In genomic region chr4:83174844-83175414, GRCh38 we compare ENCODE assay signal across 14 cellular contexts.
A peak's percentile ranks its signal among the peaks of the same experiment; 100 is the strongest.
DNase-seq lines count a peak whose midpoint lies in the region; ATAC-seq and TF ChIP-seq lines count a peak whose summit lies in the region.
"Had no signal": no experiment of that assay in that cellular context is flagged by ENCODE, and none has a peak within 500 bp of the region (broad histone marks: within the 10 kb centered on the region; RNA-seq: fewer than 3 reads in every experiment).

No MANE protein-coding gene starts in this region.

- no peak overlapping the region for H3K9ac ChIP-seq in endodermal cell (ENCODE audit: extremely low read depth, low read length, poor library complexity, severe bottlenecking)

- H3K4me3 ChIP-seq in OCI-LY7 (ENCODE audit: low read depth, low read length, poor library complexity, severe bottlenecking): no peak overlapping the region
- H3K4me3 ChIP-seq in endodermal cell (ENCODE audit: low read length): no peak overlapping the region
- H3K4me3 ChIP-seq: esophagus muscularis mucosa, smooth muscle cell had no signal

- no peak overlapping the region for H3K4me3 Mint-ChIP-seq in endodermal cell
- H3K4me3 Mint-ChIP-seq in natural killer cell treated with Interleukin-12 subunit alpha and Interleukin-12 subunit beta and Interleukin-15 and Interleukin-18, amount 100 ng/mL, for 72 hours: no peak overlapping the region
- H3K4me3 Mint-ChIP-seq: activated CD8-positive, alpha-beta memory T cell treated with anti-CD3 and anti-CD28 coated beads, Interleukin-2, amount 10 ng/mL, durations not matched to agents 7 days and 5 days; brain; nephron had no signal

- DNase-seq in OCI-LY7 (ENCODE audit: low spot score) (no peak), T1000 (lab: John Stamatoyannopoulos, UW) (no peak), endodermal cell (no peak)
- DNase-seq in natural killer cell treated with Interleukin-12 subunit alpha and Interleukin-12 subunit beta and Interleukin-15 and Interleukin-18, amount 100 ng/mL, for 72 hours (ENCODE audit: low spot score): no peak
- no peak for DNase-seq in stimulated activated CD8-positive, alpha-beta memory T cell treated with anti-CD3 and anti-CD28 coated beads, Interleukin-4, amount 100 ng/mL, for 48 hours
- DNase-seq: activated CD8-positive, alpha-beta memory T cell treated with anti-CD3 and anti-CD28 coated beads, Interleukin-2, amount 10 ng/mL, durations not matched to agents 7 days and 5 days; stimulated activated naive CD4-positive, alpha-beta T cell treated with Interleukin-2 at 50 U/mL for 16 hours had no signal

- POLR2A ChIA-PET in OCI-LY7 (lab: Charles Lee): no interaction called here

- H3K27me3 ChIP-seq in endodermal cell (ENCODE audit: control insufficient read depth, insufficient read depth, low read length, poor library complexity, severe bottlenecking): no peaks in the 10 kb centered on the region
- H3K27me3 ChIP-seq: esophagus muscularis mucosa had no signal

- H3K9me3 Mint-ChIP-seq in endodermal cell: peaks cover 18% of the 10 kb centered on the region
- no peaks in the 10 kb centered on the region for H3K9me3 Mint-ChIP-seq in natural killer cell treated with Interleukin-12 subunit alpha and Interleukin-12 subunit beta and Interleukin-15 and Interleukin-18, amount 100 ng/mL, for 72 hours
- H3K9me3 Mint-ChIP-seq: nephron had no signal

- no peaks in the 10 kb centered on the region for H3K27me3 Mint-ChIP-seq in endodermal cell (ENCODE audit: insufficient read depth)
- no peaks in the 10 kb centered on the region for H3K27me3 Mint-ChIP-seq in natural killer cell treated with Interleukin-12 subunit alpha and Interleukin-12 subunit beta and Interleukin-15 and Interleukin-18, amount 100 ng/mL, for 72 hours
- H3K27me3 Mint-ChIP-seq: brain had no signal

- no peaks in the 10 kb centered on the region for H3K36me3 ChIP-seq in OCI-LY7 (ENCODE audit: insufficient read depth, low read length)
- no peaks in the 10 kb centered on the region for H3K36me3 ChIP-seq in endodermal cell (ENCODE audit: control insufficient read depth, insufficient read depth, low read length)
- H3K36me3 ChIP-seq: esophagus muscularis mucosa had no signal

- no peaks in the 10 kb centered on the region for H3K9me2 ChIP-seq in OCI-LY7 (ENCODE audit: insufficient read depth, low read length)

- H3K9me3 ChIP-seq in OCI-LY7 (ENCODE audit: low read length) (no peaks in the 10 kb centered on the region), endodermal cell (ENCODE audit: control insufficient read depth, low read length) (peaks cover 11% of the 10 kb centered on the region)
- H3K9me3 ChIP-seq: esophagus muscularis mucosa had no signal

- H3K27ac ChIP-seq in OCI-LY7 (ENCODE audit: low read depth, low read length, poor library complexity, severe bottlenecking): no peak overlapping the region
- no peak overlapping the region for H3K27ac ChIP-seq in endodermal cell (ENCODE audit: low read depth, low read length)
- H3K27ac ChIP-seq: esophagus muscularis mucosa had no signal

- peak; percentile 62 for ATAC-seq in GM18517 (IDR thresholded peaks at IDR 0.05; ENCODE audit: unreplicated experiment)
- peak; percentile 59 for ATAC-seq in GM21367 (IDR thresholded peaks at IDR 0.05; ENCODE audit: unreplicated experiment)
- ATAC-seq in HG03045 (IDR thresholded peaks at IDR 0.05; ENCODE audit: unreplicated experiment): peak; percentile 56
- ATAC-seq in natural killer cell treated with Interleukin-12 subunit alpha and Interleukin-12 subunit beta and Interleukin-15 and Interleukin-18, amount 100 ng/mL, for 72 hours: no peak
- ATAC-seq: activated CD8-positive, alpha-beta memory T cell treated with anti-CD3 and anti-CD28 coated beads, Interleukin-2, amount 10 ng/mL, durations not matched to agents 7 days and 5 days had no signal

- H3K79me2 ChIP-seq in OCI-LY7 (ENCODE audit: insufficient read depth, low read depth, low read length): no peaks in the 10 kb centered on the region

- H2AFZ ChIP-seq in OCI-LY7 (ENCODE audit: low read length): no peak overlapping the region

- TF ChIP-seq CTCF in OCI-LY7 (conservative IDR thresholded peaks at IDR 0.05; ENCODE audit: low read length): no peak
- no peak for TF ChIP-seq CTCF in endodermal cell (conservative IDR thresholded peaks at IDR 0.05)

- no peaks in the 10 kb centered on the region for H4K20me1 ChIP-seq in OCI-LY7 (ENCODE audit: insufficient read depth, low read length)

- BruUV-seq in OCI-LY7 (replicated peaks; lab: Mats Ljungman, UMichigan): no TSS peak

- intact Hi-C loops in OCI-LY7 (cut with micrococcal nuclease; ENCODE audit: unreplicated experiment): no loop called here

- no peaks in the 10 kb centered on the region for H3K4me1 Mint-ChIP-seq in endodermal cell
- peaks cover 2 to 18% of the 10 kb centered on the region in 2 donors for H3K4me1 Mint-ChIP-seq in natural killer cell treated with Interleukin-12 subunit alpha and Interleukin-12 subunit beta and Interleukin-15 and Interleukin-18, amount 100 ng/mL, for 72 hours (ENCODE audit: low read depth in 2 of 2)
- H3K4me1 Mint-ChIP-seq: nephron had no signal

- 92 to 93% methylated on average over 3 to 4 of the region's 4 CpGs for WGBS in endodermal cell (ENCODE audit: insufficient coverage in 1 of 2, insufficient read length in 1 of 2), 2 experiments

- no peaks in the 10 kb centered on the region for H3K36me3 Mint-ChIP-seq in endodermal cell (ENCODE audit: low read depth)
- H3K36me3 Mint-ChIP-seq in natural killer cell treated with Interleukin-12 subunit alpha and Interleukin-12 subunit beta and Interleukin-15 and Interleukin-18, amount 100 ng/mL, for 72 hours: no peaks in the 10 kb centered on the region
- H3K36me3 Mint-ChIP-seq: brain had no signal

- CTCF ChIA-PET in OCI-LY7 (lab: Charles Lee; ENCODE audit: unreplicated experiment): no interaction called here

- no peak overlapping the region for H3K27ac Mint-ChIP-seq in endodermal cell
- H3K27ac Mint-ChIP-seq in natural killer cell treated with Interleukin-12 subunit alpha and Interleukin-12 subunit beta and Interleukin-15 and Interleukin-18, amount 100 ng/mL, for 72 hours: no peak overlapping the region
- H3K27ac Mint-ChIP-seq: activated CD8-positive, alpha-beta memory T cell treated with anti-CD3 and anti-CD28 coated beads, Interleukin-2, amount 10 ng/mL, durations not matched to agents 7 days and 5 days; brain; nephron had no signal

- peak overlapping the region; percentile 6; the same call in 1 of the 2 replicates for H3K4me2 ChIP-seq in OCI-LY7 (ENCODE audit: low read length)
- H3K4me2 ChIP-seq: smooth muscle cell had no signal

- H3K4me1 ChIP-seq in OCI-LY7 (ENCODE audit: insufficient read depth, low read length, poor library complexity, severe bottlenecking) (peaks cover 11% of the 10 kb centered on the region), endodermal cell (ENCODE audit: control insufficient read depth, insufficient read depth, low read length) (no peaks in the 10 kb centered on the region)
- H3K4me1 ChIP-seq: esophagus muscularis mucosa had no signal

Comparison
In these comparisons a context has a peak if more than half of its experiments do, and no peak if none do; other contexts are left out.
1. ATAC-seq: peak in GM18517 (single experiment), GM21367 (single experiment) and HG03045 (single experiment); none in natural killer cell treated with Interleukin-12 subunit alpha and Interleukin-12 subunit beta and Interleukin-15 and Interleukin-18, amount 100 ng/mL, for 72 hours (0 of 2).